In the genomic region with DNA sequence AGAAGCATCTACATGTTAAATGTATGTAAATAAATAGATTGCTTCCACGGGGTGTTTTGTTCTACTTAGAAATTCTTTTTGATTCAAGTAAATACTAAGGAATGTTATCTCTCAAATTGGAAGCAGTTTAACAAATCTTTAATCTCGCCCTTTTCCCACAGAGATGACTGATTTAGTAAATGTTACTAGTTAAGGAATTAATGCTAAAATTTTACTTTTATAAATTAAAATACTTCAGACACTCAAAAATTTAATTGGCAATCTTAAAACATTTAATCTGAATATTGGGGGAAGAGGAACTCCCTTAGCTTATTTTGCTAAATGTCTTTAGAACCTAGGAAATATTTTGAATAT, we compare ENCODE assay signal across 20 cellular contexts. TPM values are rescaled to one million over a fixed set of nuclear protein-coding genes. Genes with fewer than 3 reads are reported as not detected.
DNase-seq lines count a peak whose midpoint lies in the region; ATAC-seq and TF ChIP-seq lines count a peak whose summit lies in the region.
"Had no signal": no experiment of that assay in that cellular context is flagged by ENCODE, and none has a peak within 500 bp of the region (broad histone marks: within the 10 kb centered on the region; RNA-seq: fewer than 3 reads in every experiment).

No MANE protein-coding gene starts in this region.

- H3K4ac ChIP-seq in mesenchymal stem cell (ENCODE audit: low read depth in 1 of 2, low read length in 2 of 2) = no peak overlapping the region

- ATAC-seq in T-helper 17 cell = no peak
- ATAC-seq: SK-N-SH treated with all-trans-retinoic acid at 6 μM for 48 hours had no signal

- H3K4me1 Mint-ChIP-seq in T-helper 17 cell = peaks cover 3% of the 10 kb centered on the region
- H3K4me1 Mint-ChIP-seq: CD4-positive, alpha-beta memory T cell had no signal

- no peaks in the 10 kb centered on the region for H3K27me3 Mint-ChIP-seq in T-helper 17 cell
- H3K27me3 Mint-ChIP-seq: CD4-positive, alpha-beta memory T cell had no signal

- H3K18ac ChIP-seq in mesenchymal stem cell (ENCODE audit: low read depth in 1 of 2, low read length in 2 of 2) = no peak overlapping the region

- H2AFZ ChIP-seq in mesenchymal stem cell (ENCODE audit: low read depth, low read length) = no peak overlapping the region

- H3K4me1 ChIP-seq in ES-I3 (ENCODE audit: insufficient read depth, low read length) = peaks cover 12% of the 10 kb centered on the region
- peaks cover 27% of the 10 kb centered on the region for H3K4me1 ChIP-seq in HUES6 (ENCODE audit: control insufficient read depth, insufficient read depth, low read length)
- peaks cover 30% of the 10 kb centered on the region for H3K4me1 ChIP-seq in ectodermal cell (ENCODE audit: control insufficient read depth, insufficient read depth, low read length)
- no peaks in the 10 kb centered on the region for H3K4me1 ChIP-seq in mesenchymal stem cell (ENCODE audit: control insufficient read depth, insufficient read depth, low read depth, low read length)
- H3K4me1 ChIP-seq in BE2C = no peaks in the 10 kb centered on the region
- H3K4me1 ChIP-seq: BLaER1 had no signal

- no peak overlapping the region for H3K14ac ChIP-seq in mesenchymal stem cell (ENCODE audit: low read length in 2 of 2)

- H4K91ac ChIP-seq in mesenchymal stem cell (ENCODE audit: low read length) = no peak overlapping the region

- H2BK12ac ChIP-seq in mesenchymal stem cell (ENCODE audit: low read length in 2 of 2) = no peak overlapping the region

- H3K23ac ChIP-seq in mesenchymal stem cell (ENCODE audit: low read length in 2 of 2) = no peak overlapping the region

- no peak overlapping the region for H2AK5ac ChIP-seq in mesenchymal stem cell (ENCODE audit: low read length, severe bottlenecking)

- no peak overlapping the region for H3K27ac Mint-ChIP-seq in T-helper 17 cell
- H3K27ac Mint-ChIP-seq: CD4-positive, alpha-beta memory T cell had no signal

- H3K36me3 Mint-ChIP-seq in T-helper 17 cell (ENCODE audit: low read depth) = peaks cover 4% of the 10 kb centered on the region

- H3K9me3 ChIP-seq in ES-I3 (ENCODE audit: control insufficient read depth, insufficient read depth, low read length) (0 out of 2 replicates have a peak, but pooled peaks cover 4% of the 10 kb centered on the region), HUES6 (ENCODE audit: control insufficient read depth, insufficient read depth, low read depth, low read length) (no peaks in the 10 kb centered on the region), ectodermal cell (ENCODE audit: control insufficient read depth, low read length) (no peaks in the 10 kb centered on the region), mesenchymal stem cell (ENCODE audit: control insufficient read depth, low read length) (no peaks in the 10 kb centered on the region), T-helper 17 cell (ENCODE audit: control insufficient read depth, low read length, poor library complexity, severe bottlenecking) (no peaks in the 10 kb centered on the region), BE2C (no peaks in the 10 kb centered on the region)
- H3K9me3 ChIP-seq: BLaER1 had no signal

- H3K36me3 ChIP-seq in ES-I3 (ENCODE audit: insufficient read depth, low read length) (peaks cover 15% of the 10 kb centered on the region), HUES6 (ENCODE audit: control insufficient read depth, insufficient read depth, low read length) (peaks cover 29% of the 10 kb centered on the region), ectodermal cell (ENCODE audit: control insufficient read depth, insufficient read depth, low read length) (peaks cover 6% of the 10 kb centered on the region), mesenchymal stem cell (ENCODE audit: control insufficient read depth in 1 of 2, insufficient read depth in 2 of 2, low read depth in 1 of 2, low read length in 2 of 2) (peaks cover 14 to 91% of the 10 kb centered on the region in 2 experiments), BE2C (peaks cover 61% of the 10 kb centered on the region)

- no peak overlapping the region for H2BK5ac ChIP-seq in mesenchymal stem cell (ENCODE audit: low read depth, low read length, poor library complexity, severe bottlenecking)

- H2BK15ac ChIP-seq in mesenchymal stem cell (ENCODE audit: low read depth, poor library complexity, severe bottlenecking) = no peak overlapping the region

- no peak overlapping the region for H3K4me2 ChIP-seq in mesenchymal stem cell (ENCODE audit: low read length, poor library complexity, severe bottlenecking)
- H3K4me2 ChIP-seq: BLaER1 had no signal

- no peak overlapping the region for H4K8ac ChIP-seq in mesenchymal stem cell (ENCODE audit: low read length)

- TF ChIP-seq CTCF in BE2C (IDR thresholded peaks at IDR 0.05; ENCODE audit: low read depth, low read length) = no peak

- peaks cover 1% of the 10 kb centered on the region for H3K79me1 ChIP-seq in mesenchymal stem cell (replicated peaks; ENCODE audit: low read length, poor library complexity, severe bottlenecking)

- H3K4me3 ChIP-seq in HUES6 (ENCODE audit: low read depth, low read length) (peak overlapping the region; percentile 78), ectodermal cell (ENCODE audit: insufficient read depth, low read depth, low read length) (peak overlapping the region; percentile 48), mesenchymal stem cell (ENCODE audit: insufficient read depth in 1 of 2, low read depth in 1 of 2, low read length in 2 of 2) (no peak overlapping the region), BE2C (ENCODE audit: low read depth, low read length) (no peak overlapping the region)
- H3K4me3 ChIP-seq: BLaER1 had no signal

- no peak overlapping the region for H3K4me3 Mint-ChIP-seq in T-helper 17 cell
- H3K4me3 Mint-ChIP-seq: CD4-positive, alpha-beta memory T cell had no signal

- H3K27ac ChIP-seq in HUES6 (ENCODE audit: low read depth, low read length) (peak overlapping the region; percentile 100), ectodermal cell (ENCODE audit: insufficient read depth, low read depth, low read length, poor library complexity, severe bottlenecking) (peak overlapping the region; percentile 86), mesenchymal stem cell (ENCODE audit: low read length, poor library complexity, severe bottlenecking) (no peak overlapping the region)
- H3K27ac ChIP-seq: BLaER1 had no signal

- H2BK120ac ChIP-seq in mesenchymal stem cell (ENCODE audit: low read depth, low read length) = no peak overlapping the region

- no peak for DNase-seq in mesenchymal stem cell
- DNase-seq in T-helper 17 cell = no peak
- DNase-seq in BE2C = no peak
- no peak for DNase-seq in effector CD4-positive, alpha-beta T cell
- DNase-seq: Calu3; CD4-positive, alpha-beta memory T cell; DMS53; MM.1S; NCI-H1092; NCI-H146; NCI-H2081 treated with DMSO at 0.1 percent for 48 hours; NCI-H446 treated with DMSO at 0.1 percent for 48 hours; NK-92 treated with Interleukin-12 subunit alpha and Interleukin-12 subunit beta, amount 100 ng/mL, for 24 hours; OCI-M1; SHP77 treated with DMSO at 0.1 percent for 48 hours had no signal

- H3K27me3 ChIP-seq in HUES6 (ENCODE audit: control insufficient read depth, insufficient read depth, low read length) = no peaks in the 10 kb centered on the region
- H3K27me3 ChIP-seq in ectodermal cell (ENCODE audit: control insufficient read depth, insufficient read depth, low read length, poor library complexity, severe bottlenecking) = no peaks in the 10 kb centered on the region
- no peaks in the 10 kb centered on the region for H3K27me3 ChIP-seq in mesenchymal stem cell (ENCODE audit: control insufficient read depth in 1 of 2, insufficient read depth in 1 of 2, low read length in 2 of 2)
- no peaks in the 10 kb centered on the region for H3K27me3 ChIP-seq in BE2C
- H3K27me3 ChIP-seq: BLaER1 had no signal

- WGBS in ectodermal cell, 2 experiments = 0% methylated on average over 1 of the region's 2 CpGs; no CpG with 5 or more reads in 1 of the 2 experiments
- no CpG with 5 or more reads among the region's 2 CpGs for WGBS in mesenchymal stem cell

- H3K9ac ChIP-seq in ES-I3 (ENCODE audit: low read depth, low read length) (peak overlapping the region; percentile 84), HUES6 (ENCODE audit: low read length) (peak overlapping the region; percentile 98), mesenchymal stem cell (ENCODE audit: low read length) (peak overlapping the region; percentile 41)
- H3K9ac ChIP-seq: BLaER1 had no signal

RNA-seq across cellular contexts. Expression of gene LARP7, which starts 12.1 kb away (rescaled TPM):
- polyA plus RNA-seq in ectodermal cell (2013, experiment 1 of 4) = 126 TPM
- 119 TPM for polyA plus RNA-seq in ectodermal cell (2013, experiment 2 of 4)
- 82.2 TPM for polyA plus RNA-seq in ectodermal cell (2013, experiment 3 of 4)
- polyA plus RNA-seq in ectodermal cell (2013, experiment 4 of 4) = 94.9 TPM
- 60.7 TPM for polyA plus RNA-seq in mesenchymal stem cell (2013, experiment 1 of 2)
- polyA plus RNA-seq in mesenchymal stem cell (2013, experiment 2 of 2) = 74.8 TPM
- total RNA-seq in T-helper 17 cell = 10 to 100 TPM; 32.9 to 51.7 TPM
- 39.8 TPM for polyA plus RNA-seq in BE2C (2012; ENCODE audit: insufficient read depth, insufficient read length, low read depth)

RNA-seq across cellular contexts. Expression of gene ZGRF1, which starts 12.3 kb away (rescaled TPM):
- 29.4 TPM for polyA plus RNA-seq in ectodermal cell (2013, experiment 1 of 4)
- polyA plus RNA-seq in ectodermal cell (2013, experiment 2 of 4) = 34.4 TPM
- polyA plus RNA-seq in ectodermal cell (2013, experiment 3 of 4) = 23.0 TPM
- 26.0 TPM for polyA plus RNA-seq in ectodermal cell (2013, experiment 4 of 4)
- polyA plus RNA-seq in mesenchymal stem cell (2013, experiment 1 of 2) = 1.8 TPM
- 1.6 TPM for polyA plus RNA-seq in mesenchymal stem cell (2013, experiment 2 of 2)
- total RNA-seq in T-helper 17 cell = 1 to 10 TPM; 5.1 to 6.5 TPM
- polyA plus RNA-seq in BE2C (2012; ENCODE audit: insufficient read depth, insufficient read length, low read depth) = 1.8 TPM

Comparison
In these comparisons a context has a peak if more than half of its experiments do, and no peak if none do; other contexts are left out.
1. H3K9ac ChIP-seq: peak in every context shown above with its lines; median percentile 98 in HUES6; 84 in ES-I3; 41 in mesenchymal stem cell.
2. H3K4me3 ChIP-seq: peak in HUES6 (single experiment) and ectodermal cell (single experiment); none in mesenchymal stem cell (0 of 2) and BE2C (single experiment).